Comparison of ENCODE assay signal across 8 cellular contexts in genomic region chr2:168635065-168635577, GRCh38.
DNase-seq lines count a peak whose midpoint lies in the region; ATAC-seq and TF ChIP-seq lines count a peak whose summit lies in the region.
"Had no signal": no experiment of that assay in that cellular context is flagged by ENCODE, and none has a peak within 500 bp of the region (broad histone marks: within the 10 kb centered on the region; RNA-seq: fewer than 3 reads in every experiment).

No MANE protein-coding gene starts in this region.

- H3K27me3 ChIP-seq in lung (ENCODE audit: control insufficient read depth, insufficient read depth): no peaks in the 10 kb centered on the region
- no peaks in the 10 kb centered on the region for H3K27me3 ChIP-seq in CD8-positive, alpha-beta T cell (ENCODE audit: insufficient read depth, low read length)

- H3K27ac Mint-ChIP-seq in activated CD8-positive, alpha-beta T cell treated with anti-CD3 and anti-CD28 coated beads, Interleukin-2, amount 10 ng/mL, durations not matched to agents 7 days and 5 days: no peak overlapping the region
- H3K27ac Mint-ChIP-seq in CD8-positive, alpha-beta T cell: no peak overlapping the region

- no peaks in the 10 kb centered on the region for H3K4me1 Mint-ChIP-seq in activated CD8-positive, alpha-beta T cell treated with anti-CD3 and anti-CD28 coated beads, Interleukin-2, amount 10 ng/mL, durations not matched to agents 7 days and 5 days (ENCODE audit: low read depth)
- peaks cover 28% of the 10 kb centered on the region for H3K4me1 Mint-ChIP-seq in CD8-positive, alpha-beta T cell (ENCODE audit: low read depth)

- no peak overlapping the region for H3K4me3 Mint-ChIP-seq in activated CD8-positive, alpha-beta T cell treated with anti-CD3 and anti-CD28 coated beads, Interleukin-2, amount 10 ng/mL, durations not matched to agents 7 days and 5 days
- H3K4me3 Mint-ChIP-seq in CD8-positive, alpha-beta T cell: no peak overlapping the region

- H3K27me3 Mint-ChIP-seq in activated CD8-positive, alpha-beta T cell treated with anti-CD3 and anti-CD28 coated beads, Interleukin-2, amount 10 ng/mL, durations not matched to agents 7 days and 5 days (ENCODE audit: low read depth): no peaks in the 10 kb centered on the region
- H3K27me3 Mint-ChIP-seq in CD8-positive, alpha-beta T cell (ENCODE audit: low read depth): no peaks in the 10 kb centered on the region

- peaks cover 2% of the 10 kb centered on the region for H3K36me3 Mint-ChIP-seq in activated CD8-positive, alpha-beta T cell treated with anti-CD3 and anti-CD28 coated beads, Interleukin-2, amount 10 ng/mL, durations not matched to agents 7 days and 5 days (ENCODE audit: low read depth)
- no peaks in the 10 kb centered on the region for H3K36me3 Mint-ChIP-seq in CD8-positive, alpha-beta T cell

- CTCF ChIA-PET in activated CD8-positive, alpha-beta T cell treated with anti-CD3 and anti-CD28 coated beads, Interleukin-2, amount 10 ng/mL, durations not matched to agents 7 days and 5 days (lab: Charles Lee): interaction anchor here (1.9 kb wide), 1 partner anchor 27 kb away, joined by 4 read pairs; no protein-coding TSS in a partner anchor
- CTCF ChIA-PET in CD8-positive, alpha-beta T cell (lab: Charles Lee): interaction anchor here (1.5 kb wide), 1 partner anchor 70 kb away, joined by 3 read pairs; no protein-coding TSS in a partner anchor

- TF ChIP-seq CTCF in coronary artery (IDR thresholded peaks at IDR 0.05) (no peak), lung (IDR thresholded peaks at IDR 0.05; ENCODE audit: control extremely low read depth, extremely low read depth) (no peak)
- TF ChIP-seq CTCF in CD8-positive, alpha-beta T cell (IDR thresholded peaks at IDR 0.05): no peak

- DNase-seq in coronary artery (ENCODE audit: low spot score): no peak
- DNase-seq in lung (ENCODE audit: low spot score): peak; percentile 77
- peak; percentile 53 for DNase-seq in ureter (ENCODE audit: low spot score)
- no peak for DNase-seq in activated CD8-positive, alpha-beta T cell treated with anti-CD3 and anti-CD28 coated beads, Interleukin-2, amount 10 ng/mL, durations not matched to agents 7 days and 5 days
- no peak for DNase-seq in 8988T
- DNase-seq in CD8-positive, alpha-beta T cell: no peak
- DNase-seq: NCI-H187 had no signal

- H3K4me3 ChIP-seq in coronary artery (peak overlapping the region; percentile 10), lung (no peak overlapping the region)
- no peak overlapping the region for H3K4me3 ChIP-seq in CD8-positive, alpha-beta T cell (ENCODE audit: low read depth, low read length)

- no peaks in the 10 kb centered on the region for H3K36me3 ChIP-seq in lung (ENCODE audit: control insufficient read depth in 2 of 2, insufficient read depth in 2 of 2, low read length in 2 of 2)
- no peaks in the 10 kb centered on the region for H3K36me3 ChIP-seq in CD8-positive, alpha-beta T cell (ENCODE audit: insufficient read depth, low read length)

- H3K9me3 ChIP-seq in lung (ENCODE audit: control insufficient read depth in 2 of 2, insufficient read depth in 1 of 2, low read length in 1 of 2): no peaks in the 10 kb centered on the region
- H3K9me3 ChIP-seq in CD8-positive, alpha-beta T cell (ENCODE audit: low read length): no peaks in the 10 kb centered on the region

- H3K27ac ChIP-seq in coronary artery: peak overlapping the region; percentile 5 to 50
- peak overlapping the region; percentile 28 to 74 for H3K27ac ChIP-seq in lung (ENCODE audit: low read depth in 1 of 2, low read length in 1 of 2)
- no peak overlapping the region for H3K27ac ChIP-seq in CD8-positive, alpha-beta T cell (ENCODE audit: low read depth, low read length)

- 17 to 27% methylated on average over 3 of the region's 3 CpGs for WGBS in lung, 2 donors

- POLR2A ChIA-PET in activated CD8-positive, alpha-beta T cell treated with anti-CD3 and anti-CD28 coated beads, Interleukin-2, amount 10 ng/mL, durations not matched to agents 7 days and 5 days (lab: Charles Lee): no interaction called here
- POLR2A ChIA-PET in CD8-positive, alpha-beta T cell (lab: Charles Lee): no interaction called here

- intact Hi-C loops in CD8-positive, alpha-beta T cell (cut with DNase I, micrococcal nuclease): no loop called here

- no peaks in the 10 kb centered on the region for H3K9me3 Mint-ChIP-seq in activated CD8-positive, alpha-beta T cell treated with anti-CD3 and anti-CD28 coated beads, Interleukin-2, amount 10 ng/mL, durations not matched to agents 7 days and 5 days (ENCODE audit: insufficient read depth)
- H3K9me3 Mint-ChIP-seq in CD8-positive, alpha-beta T cell: no peaks in the 10 kb centered on the region

- H3K4me1 ChIP-seq in lung (ENCODE audit: control insufficient read depth in 2 of 2, insufficient read depth in 2 of 2, low read length in 2 of 2): peaks cover 6 to 20% of the 10 kb centered on the region in 2 donors
- H3K4me1 ChIP-seq in CD8-positive, alpha-beta T cell (ENCODE audit: insufficient read depth, low read length): peaks cover 3% of the 10 kb centered on the region

- ATAC-seq in HG03064 (IDR thresholded peaks at IDR 0.05; ENCODE audit: low read depth, unreplicated experiment) (peak; percentile 44), lung (ENCODE audit: insufficient read depth, low FRiP score) (peak; percentile 64)
- no peak for ATAC-seq in activated CD8-positive, alpha-beta T cell treated with anti-CD3 and anti-CD28 coated beads, Interleukin-2, amount 10 ng/mL, durations not matched to agents 7 days and 5 days
- ATAC-seq in CD8-positive, alpha-beta T cell: no peak

Comparison
In these comparisons a context has a peak if more than half of its experiments do, and no peak if none do; other contexts are left out.
1. ATAC-seq: peak in HG03064 (single experiment) and lung (single experiment); none in activated CD8-positive, alpha-beta T cell treated with anti-CD3 and anti-CD28 coated beads, Interleukin-2, amount 10 ng/mL, durations not matched to agents 7 days and 5 days (single experiment) and CD8-positive, alpha-beta T cell (single experiment).
2. DNase-seq: peak in lung (single experiment) and ureter (single experiment); none in coronary artery (single experiment), activated CD8-positive, alpha-beta T cell treated with anti-CD3 and anti-CD28 coated beads, Interleukin-2, amount 10 ng/mL, durations not matched to agents 7 days and 5 days (single experiment), 8988T (single experiment) and CD8-positive, alpha-beta T cell (0 of 7).